In genomic region chr14:71086571-71086970, GRCh38 we compare ENCODE assay signal across 19 cellular contexts.
DNase-seq lines count a peak whose midpoint lies in the region; ATAC-seq lines count a peak whose summit lies in the region.
"Had no signal": no experiment of that assay in that cellular context is flagged by ENCODE, and none has a peak within 500 bp of the region (broad histone marks: within the 10 kb centered on the region; RNA-seq: fewer than 3 reads in every experiment).

No MANE protein-coding gene starts in this region.

- H3K27ac ChIP-seq in mesendoderm (ENCODE audit: low read depth, low read length) = no peak overlapping the region
- H3K27ac ChIP-seq: gastroesophageal sphincter, skin epidermis had no signal

- H3K4me1 Mint-ChIP-seq in activated naive CD4-positive, alpha-beta T cell treated with anti-CD3 and anti-CD28 coated beads, Interleukin-2, amount 50 U/mL, for 24 hours = peaks cover 32% of the 10 kb centered on the region
- H3K4me1 Mint-ChIP-seq in activated naive CD4-positive, alpha-beta T cell treated with anti-CD3 and anti-CD28 coated beads for 36 hours (ENCODE audit: low read depth) = peaks cover 2% of the 10 kb centered on the region
- no peaks in the 10 kb centered on the region for H3K4me1 Mint-ChIP-seq in stimulated activated naive CD8-positive, alpha-beta T cell treated with anti-CD3 and anti-CD28 coated beads, Interleukin-15, amount 100 ng/mL, for 72 hours

- no peak for DNase-seq in activated naive CD4-positive, alpha-beta T cell treated with anti-CD3 and anti-CD28 coated beads for 36 hours
- DNase-seq in amniotic epithelial cell (ENCODE audit: low read depth) (peak; percentile 19), mesendoderm (peak; percentile 14), GM19240 (ENCODE audit: insufficient read length, low spot score) (no peak), cerebellum (ENCODE audit: low spot score) (no peak)
- no peak for DNase-seq in stimulated activated naive CD8-positive, alpha-beta T cell treated with anti-CD3 and anti-CD28 coated beads, Interleukin-15, amount 100 ng/mL, for 72 hours
- DNase-seq: activated CD4-positive, alpha-beta T cell treated with anti-CD3 and anti-CD28 coated beads, Interleukin-2, amount 50 U/mL, for 4 hours; GOT3; left cardiac atrium; NCI-H1048; NCI-H2081; NCI-H510A; posterior cingulate gyrus; stimulated activated CD4-positive, alpha-beta T cell treated with anti-CD3 and anti-CD28 coated beads, Interleukin-4, amount 100 ng/mL, for 24 hours had no signal

- WGBS in mesendoderm (ENCODE audit: extremely low coverage, insufficient coverage, low lambda C conversion rate) = no CpG with 5 or more reads among the region's 7 CpGs

- no peaks in the 10 kb centered on the region for H3K27me3 Mint-ChIP-seq in activated naive CD4-positive, alpha-beta T cell treated with anti-CD3 and anti-CD28 coated beads, Interleukin-2, amount 50 U/mL, for 24 hours
- H3K27me3 Mint-ChIP-seq in activated naive CD4-positive, alpha-beta T cell treated with anti-CD3 and anti-CD28 coated beads for 36 hours (ENCODE audit: low read depth) = no peaks in the 10 kb centered on the region
- no peaks in the 10 kb centered on the region for H3K27me3 Mint-ChIP-seq in stimulated activated naive CD8-positive, alpha-beta T cell treated with anti-CD3 and anti-CD28 coated beads, Interleukin-15, amount 100 ng/mL, for 72 hours

- no peak overlapping the region for H2BK15ac ChIP-seq in mesendoderm (replicated peaks; ENCODE audit: low read depth)

- peaks cover 46% of the 10 kb centered on the region for H3K36me3 Mint-ChIP-seq in activated naive CD4-positive, alpha-beta T cell treated with anti-CD3 and anti-CD28 coated beads, Interleukin-2, amount 50 U/mL, for 24 hours
- H3K36me3 Mint-ChIP-seq in activated naive CD4-positive, alpha-beta T cell treated with anti-CD3 and anti-CD28 coated beads for 36 hours (ENCODE audit: low read depth) = peaks cover 39% of the 10 kb centered on the region

- H3K4me3 Mint-ChIP-seq in activated naive CD4-positive, alpha-beta T cell treated with anti-CD3 and anti-CD28 coated beads, Interleukin-2, amount 50 U/mL, for 24 hours = no peak overlapping the region
- H3K4me3 Mint-ChIP-seq in activated naive CD4-positive, alpha-beta T cell treated with anti-CD3 and anti-CD28 coated beads for 36 hours = no peak overlapping the region
- no peak overlapping the region for H3K4me3 Mint-ChIP-seq in stimulated activated naive CD8-positive, alpha-beta T cell treated with anti-CD3 and anti-CD28 coated beads, Interleukin-15, amount 100 ng/mL, for 72 hours

- H3K4me1 ChIP-seq in mesendoderm (ENCODE audit: control insufficient read depth, low read depth, low read length) = no peaks in the 10 kb centered on the region
- H3K4me1 ChIP-seq: gastroesophageal sphincter had no signal

- ATAC-seq in stimulated activated naive CD8-positive, alpha-beta T cell treated with anti-CD3 and anti-CD28 coated beads, Interleukin-15, amount 100 ng/mL, for 72 hours = no peak
- no peak for ATAC-seq in HG02642 (IDR thresholded peaks at IDR 0.05; ENCODE audit: poor library complexity, unreplicated experiment)
- ATAC-seq: esophagus mucosa, gastroesophageal sphincter, left cardiac atrium had no signal

- intact Hi-C loops in activated naive CD4-positive, alpha-beta T cell treated with anti-CD3 and anti-CD28 coated beads for 36 hours (cut with micrococcal nuclease) = no loop called here

- H3K27me3 ChIP-seq in mesendoderm (ENCODE audit: insufficient read depth, low read length, poor library complexity) = no peaks in the 10 kb centered on the region
- H3K27me3 ChIP-seq: gastroesophageal sphincter had no signal

- H2AK5ac ChIP-seq in mesendoderm (ENCODE audit: low read length) = no peak overlapping the region

- H3K36me3 ChIP-seq in mesendoderm (ENCODE audit: control insufficient read depth, insufficient read depth, low read length) = no peaks in the 10 kb centered on the region

- H3K9me3 Mint-ChIP-seq in activated naive CD4-positive, alpha-beta T cell treated with anti-CD3 and anti-CD28 coated beads, Interleukin-2, amount 50 U/mL, for 24 hours = no peaks in the 10 kb centered on the region
- no peaks in the 10 kb centered on the region for H3K9me3 Mint-ChIP-seq in activated naive CD4-positive, alpha-beta T cell treated with anti-CD3 and anti-CD28 coated beads for 36 hours
- H3K9me3 Mint-ChIP-seq in stimulated activated naive CD8-positive, alpha-beta T cell treated with anti-CD3 and anti-CD28 coated beads, Interleukin-15, amount 100 ng/mL, for 72 hours = no peaks in the 10 kb centered on the region

- no peak overlapping the region for H4K8ac ChIP-seq in mesendoderm (ENCODE audit: low read depth, low read length)

- H3K9ac ChIP-seq in mesendoderm (ENCODE audit: low read length) = no peak overlapping the region

- H3K56ac ChIP-seq in mesendoderm (ENCODE audit: low read length) = no peak overlapping the region

- CTCF ChIA-PET in activated naive CD4-positive, alpha-beta T cell treated with anti-CD3 and anti-CD28 coated beads for 36 hours (lab: Charles Lee) = no interaction called here

- no peak overlapping the region for H3K18ac ChIP-seq in mesendoderm (ENCODE audit: low read length)

- H2BK120ac ChIP-seq in mesendoderm (ENCODE audit: low read depth, low read length) = no peak overlapping the region

- H2BK5ac ChIP-seq in mesendoderm (ENCODE audit: low read length) = no peak overlapping the region

- no peak overlapping the region for H3K4me3 ChIP-seq in mesendoderm (ENCODE audit: low read length)
- H3K4me3 ChIP-seq: gastroesophageal sphincter, skin epidermis had no signal

- no peak overlapping the region for H3K4me2 ChIP-seq in mesendoderm (ENCODE audit: low read length)

- no peak overlapping the region for H3K23ac ChIP-seq in mesendoderm (ENCODE audit: low read length)

- H3K27ac Mint-ChIP-seq in activated naive CD4-positive, alpha-beta T cell treated with anti-CD3 and anti-CD28 coated beads, Interleukin-2, amount 50 U/mL, for 24 hours = peak overlapping the region; percentile 62
- H3K27ac Mint-ChIP-seq in activated naive CD4-positive, alpha-beta T cell treated with anti-CD3 and anti-CD28 coated beads for 36 hours = no peak overlapping the region
- H3K27ac Mint-ChIP-seq in stimulated activated naive CD8-positive, alpha-beta T cell treated with anti-CD3 and anti-CD28 coated beads, Interleukin-15, amount 100 ng/mL, for 72 hours = peak overlapping the region; percentile 13 to 71

- H4K5ac ChIP-seq in mesendoderm (ENCODE audit: low read length) = no peak overlapping the region

- no peaks in the 10 kb centered on the region for H3K79me1 ChIP-seq in mesendoderm (ENCODE audit: low read length)

- H3K79me2 ChIP-seq in mesendoderm (ENCODE audit: control insufficient read depth, insufficient read depth, low read length) = no peaks in the 10 kb centered on the region

- no peak overlapping the region for H3K4ac ChIP-seq in mesendoderm (ENCODE audit: low read depth, low read length)

Comparison
In these comparisons a context has a peak if more than half of its experiments do, and no peak if none do; other contexts are left out.
1. DNase-seq: peak in amniotic epithelial cell (single experiment) and mesendoderm (single experiment); none in activated naive CD4-positive, alpha-beta T cell treated with anti-CD3 and anti-CD28 coated beads for 36 hours (single experiment), stimulated activated naive CD8-positive, alpha-beta T cell treated with anti-CD3 and anti-CD28 coated beads, Interleukin-15, amount 100 ng/mL, for 72 hours (0 of 2), GM19240 (single experiment) and cerebellum (single experiment).